8 cellular contexts compared by ENCODE assay signal in genomic region chr11:129861702-129862107, GRCh38. TPM values are rescaled to one million over a fixed set of nuclear protein-coding genes. Genes with fewer than 3 reads are reported as not detected.
A peak's percentile ranks its signal among the peaks of the same experiment; 100 is the strongest.
DNase-seq lines count a peak whose midpoint lies in the region; ATAC-seq and TF ChIP-seq lines count a peak whose summit lies in the region.

No MANE protein-coding gene starts in this region.

- peaks cover 11% of the 10 kb centered on the region for H3K4me1 Mint-ChIP-seq in WTC11

- H3K36me3 ChIP-seq in HEK293 (ENCODE audit: control insufficient read depth in 2 of 2, insufficient read depth in 1 of 2, low read length in 2 of 2): peaks cover 3 to 75% of the 10 kb centered on the region in 2 experiments; a peak in 2 of 3 replicates
- peaks cover 31% of the 10 kb centered on the region for H3K36me3 ChIP-seq in right atrium auricular region

- H3K27me3 Mint-ChIP-seq in WTC11 (ENCODE audit: low read depth): no peaks in the 10 kb centered on the region

- CTCF ChIA-PET in HEK293 (lab: Yijun Ruan, JAX): interaction anchor here (0.6 to 2.1 kb wide), 4 partner anchors 8 to 95 kb away, joined by 3 to 5 read pairs (median 3); no protein-coding TSS in a partner anchor
- CTCF ChIA-PET in WTC11 (lab: Charles Lee): interaction anchor here (0.6 to 1.6 kb wide), 5 partner anchors 94 to 362 kb away, joined by 3 to 7 read pairs (median 3); no protein-coding TSS in a partner anchor

- H3K4me1 ChIP-seq in HEK293 (ENCODE audit: control insufficient read depth, insufficient read depth, low read length) (no peaks in the 10 kb centered on the region), right atrium auricular region (peaks cover 0 to 14% of the 10 kb centered on the region in 2 donors)

- POLR2A ChIA-PET in HEK293 (lab: Yijun Ruan, JAX): interaction anchor here (0.6 to 1.5 kb wide), 5 partner anchors 15 to 1043 kb away, joined by 3 to 9 read pairs (median 5); partner anchors contain the start of gene NFRKB
- POLR2A ChIA-PET in WTC11 (lab: Charles Lee): interaction anchor here (0.6 to 0.8 kb wide), 2 partner anchors 12 to 47 kb away, joined by 3 to 4 read pairs; partner anchors contain the start of gene TMEM45B

- H3K4me3 ChIP-seq in HEK293 (ENCODE audit: low read depth, low read length) (no peak overlapping the region), right atrium auricular region (no peak overlapping the region)

- ATAC-seq in WTC11 (peak; percentile 80), HG03196 (IDR thresholded peaks at IDR 0.05; ENCODE audit: unreplicated experiment) (no peak), GM19324 (IDR thresholded peaks at IDR 0.05; ENCODE audit: low FRiP score, unreplicated experiment) (no peak)

- H3K9me3 Mint-ChIP-seq in WTC11: no peaks in the 10 kb centered on the region

- TF ChIP-seq CTCF in HEK293 (tag by site-specific recombination; IDR thresholded peaks at IDR 0.05) (no peak), WTC11 (IDR thresholded peaks at IDR 0.05) (no peak), right atrium auricular region (IDR thresholded peaks at IDR 0.05) (no peak)

- H3K27ac ChIP-seq in HEK293 (ENCODE audit: extremely low read depth, low read depth, low read length) (no peak overlapping the region), right atrium auricular region (peak overlapping the region; percentile 26 to 41)

- peak overlapping the region; percentile 24 for H3K27ac Mint-ChIP-seq in WTC11

- no peak overlapping the region for H3K4me3 Mint-ChIP-seq in WTC11

- no peaks in the 10 kb centered on the region for H3K27me3 ChIP-seq in right atrium auricular region

- DNase-seq in WTC11 (ENCODE audit: low spot score): peak; percentile 41
- DNase-seq in right atrium auricular region (ENCODE audit: low spot score): peak; percentile 71
- peak; percentile 35 for DNase-seq in smooth muscle cell of the brain vasculature (ENCODE audit: low read depth, low spot score)
- no peak for DNase-seq in GM19240 (ENCODE audit: insufficient read length, low spot score)
- no peak for DNase-seq in stimulated activated CD4-positive, alpha-beta T cell treated with anti-CD3 and anti-CD28 coated beads, Interleukin-2, amount 100 ng/mL, for 24 hours

- peaks cover 58% of the 10 kb centered on the region for H3K36me3 Mint-ChIP-seq in WTC11

- no peaks in the 10 kb centered on the region for H3K9me3 ChIP-seq in HEK293 (ENCODE audit: control insufficient read depth, insufficient read depth, low read depth, low read length)
- no peaks in the 10 kb centered on the region for H3K9me3 ChIP-seq in right atrium auricular region

TF ChIP-seq in HEK293, 187 proteins besides CTCF, POLR2A, EP300 and RAD21:
- TF ChIP-seq ZNF169 (tag by site-specific recombination; IDR thresholded peaks at IDR 0.05): no peak
- no peak for TF ChIP-seq ZNF324 (tag by site-specific recombination; IDR thresholded peaks at IDR 0.05)
- TF ChIP-seq ZNF366 (tag by site-specific recombination; conservative IDR thresholded peaks at IDR 0.05): 0 out of 2 replicates have a peak, but pooled peaks have one; percentile 11
- 0 out of 2 replicates have a peak, but pooled peaks have one; percentile 29 for TF ChIP-seq KLF10 (tag by site-specific recombination; IDR thresholded peaks at IDR 0.05)
- TF ChIP-seq PRDM10 (tag by site-specific recombination; IDR thresholded peaks at IDR 0.05): 0 out of 2 replicates have a peak, but pooled peaks have one; percentile 27
- TF ChIP-seq ZBTB48 (tag by site-specific recombination; IDR thresholded peaks at IDR 0.05): peak; percentile 56; the same call in 1 of the 2 replicates
- TF ChIP-seq YY1 (tag by site-specific recombination; IDR thresholded peaks at IDR 0.05): no peak
- 0 out of 2 replicates have a peak, but pooled peaks have one; percentile 32 for TF ChIP-seq WT1 (tag by site-specific recombination; IDR thresholded peaks at IDR 0.05)

TF ChIP-seq in WTC11, 78 proteins besides CTCF, POLR2A, EP300 and RAD21 (continues in another document):
- TF ChIP-seq IRF1 (CRISPR knock-in tag; IDR thresholded peaks at IDR 0.05): no peak
- no peak for TF ChIP-seq E2F1 (CRISPR knock-in tag; IDR thresholded peaks at IDR 0.05)
- TF ChIP-seq ZNF671 (CRISPR knock-in tag; IDR thresholded peaks at IDR 0.05): no peak
- TF ChIP-seq ZNF532 (CRISPR knock-in tag; IDR thresholded peaks at IDR 0.05; ENCODE audit: borderline replicate concordance): no peak
- TF ChIP-seq ZBTB43 (CRISPR knock-in tag; IDR thresholded peaks at IDR 0.05): no peak
- TF ChIP-seq JUN (CRISPR knock-in tag; IDR thresholded peaks at IDR 0.05): no peak
- TF ChIP-seq CREM (CRISPR knock-in tag; IDR thresholded peaks at IDR 0.05): no peak
- TF ChIP-seq ZBTB21 (CRISPR knock-in tag; IDR thresholded peaks at IDR 0.05; ENCODE audit: borderline replicate concordance): no peak
- no peak for TF ChIP-seq ZNF121 (CRISPR knock-in tag; IDR thresholded peaks at IDR 0.05)
- TF ChIP-seq ATF6 (CRISPR knock-in tag; IDR thresholded peaks at IDR 0.05): no peak
- no peak for TF ChIP-seq GTF2I (CRISPR knock-in tag; conservative IDR thresholded peaks at IDR 0.05)
- TF ChIP-seq EMX1 (CRISPR knock-in tag; IDR thresholded peaks at IDR 0.05): no peak

RNA-seq across cellular contexts. Expression of gene NFRKB, which starts 33.7 kb away (rescaled TPM):
- 30.7 to 35.5 TPM (median 31.4 TPM) in 3 replicates for total RNA-seq in WTC11 (2021)
- 10 to 100 TPM; 12.3 to 16.2 TPM for total RNA-seq in right atrium auricular region

RNA-seq across cellular contexts. Expression of gene TMEM45B, which starts 46.1 kb away (rescaled TPM):
- total RNA-seq in WTC11 (2021) (0.25 to 0.59 TPM (median 0.37 TPM) in 3 replicates), right atrium auricular region (not detected)

Comparison
In these comparisons a context has a peak if more than half of its experiments do, and no peak if none do; other contexts are left out.
1. DNase-seq: peak in WTC11 (single experiment), right atrium auricular region (single experiment) and smooth muscle cell of the brain vasculature (single experiment); none in GM19240 (single experiment) and stimulated activated CD4-positive, alpha-beta T cell treated with anti-CD3 and anti-CD28 coated beads, Interleukin-2, amount 100 ng/mL, for 24 hours (0 of 2).